3 cellular contexts compared by ENCODE assay signal in genomic region chr5:35345222-35345621, GRCh38.
TF ChIP-seq lines count a peak whose summit lies in the region.

No MANE protein-coding gene starts in this region.

TF ChIP-seq in SK-N-SH, 30 proteins besides CTCF, POLR2A, EP300 and RAD21:
- TF ChIP-seq TEAD4 (IDR thresholded peaks at IDR 0.05; ENCODE audit: borderline replicate concordance, insufficient read depth) (no peak), MEF2A (IDR thresholded peaks at IDR 0.05; ENCODE audit: borderline replicate concordance, low read depth) (no peak), SMC3 (IDR thresholded peaks at IDR 0.05; ENCODE audit: low read depth, low read length) (no peak), TAF1 (IDR thresholded peaks at IDR 0.05; ENCODE audit: borderline replicate concordance, low read depth, low read length) (no peak), FOXM1 (IDR thresholded peaks at IDR 0.05; ENCODE audit: low read depth) (no peak), NRF1 (IDR thresholded peaks at IDR 0.05; ENCODE audit: low read depth, low read length) (no peak), GABPA (IDR thresholded peaks at IDR 0.05; ENCODE audit: low read depth) (no peak)

TF ChIP-seq in SK-N-SH treated with all-trans-retinoic acid at 6 μM for 48 hours, 23 proteins besides CTCF, POLR2A, EP300 and RAD21:
- TF ChIP-seq CREB5 (CRISPR knock-in tag; IDR thresholded peaks at IDR 0.05; ENCODE audit: low read depth) (no peak), TCF4 (CRISPR knock-in tag; IDR thresholded peaks at IDR 0.05; ENCODE audit: borderline replicate concordance) (no peak), BACH2 (CRISPR knock-in tag; IDR thresholded peaks at IDR 0.05; ENCODE audit: borderline replicate concordance) (no peak), ZC3H10 (CRISPR knock-in tag; IDR thresholded peaks at IDR 0.05) (no peak), ZNF8 (CRISPR knock-in tag; IDR thresholded peaks at IDR 0.05) (no peak), PATZ1 (CRISPR knock-in tag; IDR thresholded peaks at IDR 0.05; ENCODE audit: borderline replicate concordance) (no peak)

TF ChIP-seq in H1, 55 proteins besides CTCF, POLR2A, EP300 and RAD21:
- TF ChIP-seq NRF1 (IDR thresholded peaks at IDR 0.05; ENCODE audit: low read depth, low read length) (no peak), FOSL1 (IDR thresholded peaks at IDR 0.05; ENCODE audit: insufficient read depth, low read depth, low read length) (no peak), CREB1 (IDR thresholded peaks at IDR 0.05) (no peak), HDAC2 (IDR thresholded peaks at IDR 0.05; ENCODE audit: borderline replicate concordance in 1 of 2, low read depth in 2 of 2, low read length in 2 of 2) (no peak)
